22 cellular contexts compared by ENCODE assay signal in genomic region chr7:19378340-19378704, GRCh38.
DNase-seq lines count a peak whose midpoint lies in the region; ATAC-seq, FAIRE-seq and TF ChIP-seq lines count a peak whose summit lies in the region.
"Had no signal": no experiment of that assay in that cellular context is flagged by ENCODE, and none has a peak within 500 bp of the region (broad histone marks: within the 10 kb centered on the region; RNA-seq: fewer than 3 reads in every experiment).

No MANE protein-coding gene starts in this region.

- H3K27me3 ChIP-seq in IMR-90 (ENCODE audit: control insufficient read depth, insufficient read depth, low read length) (no peaks in the 10 kb centered on the region), osteoblast (ENCODE audit: insufficient read depth, low read length) (no peaks in the 10 kb centered on the region)
- H3K27me3 ChIP-seq: breast epithelium, transverse colon had no signal

- H3K4me1 Mint-ChIP-seq in activated CD4-positive, alpha-beta T cell treated with anti-CD3 and anti-CD28 coated beads, Interleukin-2, amount 10 ng/mL, durations not matched to agents 24 days and 14 days = no peaks in the 10 kb centered on the region
- H3K4me1 Mint-ChIP-seq: activated naive CD8-positive, alpha-beta T cell treated with anti-CD3 and anti-CD28 coated beads, Interleukin-2, amount 10 ng/mL, durations not matched to agents 7 days and 5 days; stimulated activated naive CD8-positive, alpha-beta T cell treated with anti-CD3 and anti-CD28 coated beads, Interleukin-15, amount 100 ng/mL, for 72 hours had no signal

- H3K4ac ChIP-seq in IMR-90 (ENCODE audit: low read depth, low read length) = peak overlapping the region; percentile 61; the same call in 1 of the 2 replicates

- H2AFZ ChIP-seq in IMR-90 (replicated peaks; ENCODE audit: low read length, poor library complexity) = no peak overlapping the region
- peak overlapping the region; percentile 96 for H2AFZ ChIP-seq in osteoblast (ENCODE audit: low read length)

- H3K9ac ChIP-seq in IMR-90 (ENCODE audit: low read depth, low read length) = no peak overlapping the region; the same call in 1 of the 2 replicates

- no peaks in the 10 kb centered on the region for H3K9me3 ChIP-seq in IMR-90 (ENCODE audit: control insufficient read depth, insufficient read depth, low read length)
- H3K9me3 ChIP-seq in osteoblast (ENCODE audit: low read depth, low read length) = no peaks in the 10 kb centered on the region
- H3K9me3 ChIP-seq: breast epithelium, transverse colon had no signal

- no peak overlapping the region for H2AK9ac ChIP-seq in IMR-90 (replicated peaks; ENCODE audit: low read depth, low read length, poor library complexity)

- no peak overlapping the region for H3K27ac Mint-ChIP-seq in activated CD4-positive, alpha-beta T cell treated with anti-CD3 and anti-CD28 coated beads, Interleukin-2, amount 10 ng/mL, durations not matched to agents 24 days and 14 days
- H3K27ac Mint-ChIP-seq: activated naive CD8-positive, alpha-beta T cell treated with anti-CD3 and anti-CD28 coated beads, Interleukin-2, amount 10 ng/mL, durations not matched to agents 7 days and 5 days; dendritic cell treated with granulocyte-macrophage colony-stimulating factor and Interleukin-4, amounts not matched to agents 40 ng/mL and 50 ng/mL, for 4 days; stimulated activated naive CD8-positive, alpha-beta T cell treated with anti-CD3 and anti-CD28 coated beads, Interleukin-15, amount 100 ng/mL, for 72 hours had no signal

- intact Hi-C loops in IMR-90 (cut with micrococcal nuclease) = no loop called here
- intact Hi-C loops in activated CD4-positive, alpha-beta T cell treated with anti-CD3 and anti-CD28 coated beads, Interleukin-2, amount 10 ng/mL, durations not matched to agents 24 days and 14 days (cut with micrococcal nuclease) = no loop called here

- TF ChIP-seq RAD21 in IMR-90 (IDR thresholded peaks at IDR 0.05; ENCODE audit: low read length) = no peak

- H4K20me1 ChIP-seq in IMR-90 (ENCODE audit: insufficient read depth, low read length) = no peaks in the 10 kb centered on the region
- no peaks in the 10 kb centered on the region for H4K20me1 ChIP-seq in osteoblast (ENCODE audit: insufficient read depth, low read length)

- H2BK5ac ChIP-seq in IMR-90 (ENCODE audit: low read depth, low read length, poor library complexity, severe bottlenecking) = peak overlapping the region; percentile 93

- peak overlapping the region; percentile 69; the same call in 1 of the 2 replicates for H3K23ac ChIP-seq in IMR-90 (ENCODE audit: low read depth, low read length)

- H3K79me1 ChIP-seq in IMR-90 (ENCODE audit: low read depth in 1 of 2, low read length in 2 of 2) = 0 out of 4 replicates have a peak, but pooled peaks cover 0 to 2% of the 10 kb centered on the region in 2 experiments

- H2BK20ac ChIP-seq in IMR-90 (ENCODE audit: low read depth, low read length) = peak overlapping the region; percentile 91

- TF ChIP-seq CTCF in IMR-90 (conservative IDR thresholded peaks at IDR 0.05; ENCODE audit: low read depth, low read length) (no peak), choroid plexus epithelial cell (conservative IDR thresholded peaks at IDR 0.05; ENCODE audit: low read depth, low read length) (no peak), osteoblast (IDR thresholded peaks at IDR 0.05; ENCODE audit: extremely low read depth, low read depth, low read length) (no peak)

- no peak overlapping the region for H2BK15ac ChIP-seq in IMR-90 (ENCODE audit: low read depth, low read length)

- POLR2A ChIA-PET in IMR-90 (lab: Charles Lee; ENCODE audit: unreplicated experiment) = no interaction called here

- no peaks in the 10 kb centered on the region for H3K36me3 ChIP-seq in IMR-90 (ENCODE audit: control insufficient read depth, insufficient read depth, low read length)
- no peaks in the 10 kb centered on the region for H3K36me3 ChIP-seq in osteoblast (ENCODE audit: insufficient read depth, low read length)
- H3K36me3 ChIP-seq: breast epithelium, transverse colon had no signal

- no peak for TF ChIP-seq POLR2A in IMR-90 (IDR thresholded peaks at IDR 0.05; ENCODE audit: low read depth, low read length)

- H3K9me1 ChIP-seq in IMR-90 (ENCODE audit: insufficient read depth, low read length) = no peaks in the 10 kb centered on the region

- no peaks in the 10 kb centered on the region for H3K9me3 Mint-ChIP-seq in activated CD4-positive, alpha-beta T cell treated with anti-CD3 and anti-CD28 coated beads, Interleukin-2, amount 10 ng/mL, durations not matched to agents 24 days and 14 days
- H3K9me3 Mint-ChIP-seq: dendritic cell treated with granulocyte-macrophage colony-stimulating factor and Interleukin-4, amounts not matched to agents 40 ng/mL and 50 ng/mL, for 4 days; stimulated activated naive CD8-positive, alpha-beta T cell treated with anti-CD3 and anti-CD28 coated beads, Interleukin-15, amount 100 ng/mL, for 72 hours had no signal

- no peak overlapping the region for H2AK5ac ChIP-seq in IMR-90 (ENCODE audit: low read depth, low read length)

- H3K56ac ChIP-seq in IMR-90 (ENCODE audit: extremely low read depth, insufficient read depth, low read length) = peak overlapping the region; percentile 78; the same call in 1 of the 2 replicates

- H4K8ac ChIP-seq in IMR-90 (ENCODE audit: low read depth in 2 of 2, low read length in 2 of 2) = peak overlapping the region; percentile 78 to 95

- WGBS in IMR-90 (ENCODE audit: extremely low coverage in 2 of 2, insufficient read length in 1 of 2), 2 experiments = no CpG with 5 or more reads among the region's 2 CpGs

- no peak; the same call in 1 of the 2 replicates for ATAC-seq in IMR-90 (ENCODE audit: low read depth)
- ATAC-seq: stimulated activated naive CD8-positive, alpha-beta T cell treated with anti-CD3 and anti-CD28 coated beads, Interleukin-15, amount 100 ng/mL, for 72 hours had no signal

- no peaks in the 10 kb centered on the region for H3K36me3 Mint-ChIP-seq in activated CD4-positive, alpha-beta T cell treated with anti-CD3 and anti-CD28 coated beads, Interleukin-2, amount 10 ng/mL, durations not matched to agents 24 days and 14 days (ENCODE audit: low read depth)
- H3K36me3 Mint-ChIP-seq: activated naive CD8-positive, alpha-beta T cell treated with anti-CD3 and anti-CD28 coated beads, Interleukin-2, amount 10 ng/mL, durations not matched to agents 7 days and 5 days had no signal

- H3K4me3 Mint-ChIP-seq in activated CD4-positive, alpha-beta T cell treated with anti-CD3 and anti-CD28 coated beads, Interleukin-2, amount 10 ng/mL, durations not matched to agents 24 days and 14 days = no peak overlapping the region
- H3K4me3 Mint-ChIP-seq: activated naive CD8-positive, alpha-beta T cell treated with anti-CD3 and anti-CD28 coated beads, Interleukin-2, amount 10 ng/mL, durations not matched to agents 7 days and 5 days; dendritic cell treated with granulocyte-macrophage colony-stimulating factor and Interleukin-4, amounts not matched to agents 40 ng/mL and 50 ng/mL, for 4 days; stimulated activated naive CD8-positive, alpha-beta T cell treated with anti-CD3 and anti-CD28 coated beads, Interleukin-15, amount 100 ng/mL, for 72 hours had no signal

- CTCF ChIA-PET in IMR-90 (lab: Yijun Ruan, JAX) = interaction anchor here (1.1 to 1.7 kb wide), 2 partner anchors 9 to 25 kb away, joined by 3 to 5 read pairs; no protein-coding TSS in a partner anchor

- DNase-seq in IMR-90 = no peak
- peak; percentile 93 for DNase-seq in NCI-H69 (lab: John Stamatoyannopoulos, UW)
- DNase-seq in choroid plexus epithelial cell (ENCODE audit: low read depth) = peak; percentile 29
- no peak for DNase-seq in osteoblast (ENCODE audit: insufficient read length, low spot score, missing footprints)
- DNase-seq in activated CD4-positive, alpha-beta T cell treated with anti-CD3 and anti-CD28 coated beads, Interleukin-2, amount 10 ng/mL, durations not matched to agents 24 days and 14 days = no peak
- no peak for DNase-seq in RCC 7860 (ENCODE audit: low spot score)
- DNase-seq in hypothalamus (lab: John Stamatoyannopoulos, UW) = no peak
- DNase-seq in NCI-H1417 treated with DMSO at 0.1 percent for 48 hours (lab: John Stamatoyannopoulos, UW) = no peak
- DNase-seq: activated CD8-positive, alpha-beta memory T cell treated with anti-CD3 and anti-CD28 coated beads for 24 hours; activated naive CD8-positive, alpha-beta T cell treated with anti-CD3 and anti-CD28 coated beads, Interleukin-2, amount 10 ng/mL, durations not matched to agents 7 days and 5 days; mesendoderm; MM.1S; NCI-H187 treated with DMSO at 0.1 percent for 48 hours; NCI-H526; small intestine; stimulated activated CD4-positive, alpha-beta T cell treated with anti-CD3 and anti-CD28 coated beads, Interleukin-4, amount 100 ng/mL, for 1 hour; stimulated activated naive CD8-positive, alpha-beta T cell treated with anti-CD3 and anti-CD28 coated beads, Interleukin-15, amount 100 ng/mL, for 72 hours; T-helper 9 cell; transverse colon had no signal

- H3K4me1 ChIP-seq in IMR-90 (ENCODE audit: control insufficient read depth, insufficient read depth, low read length) (peaks cover 6% of the 10 kb centered on the region), osteoblast (ENCODE audit: insufficient read depth, low read length) (peaks cover 20% of the 10 kb centered on the region)
- H3K4me1 ChIP-seq: breast epithelium had no signal

- no peak overlapping the region; the same call in 1 of the 2 replicates for H4K91ac ChIP-seq in IMR-90 (ENCODE audit: insufficient read depth, low read depth, low read length)

- H3K14ac ChIP-seq in IMR-90 (replicated peaks; ENCODE audit: low read depth, low read length) = peak overlapping the region; percentile 98

- no TSS peak for BruUV-seq in IMR-90 (replicated peaks; lab: Mats Ljungman, UMichigan)

- H3K4me3 ChIP-seq in IMR-90 (ENCODE audit: insufficient read depth, low read depth, low read length) = no peak overlapping the region
- no peak overlapping the region for H3K4me3 ChIP-seq in choroid plexus epithelial cell (ENCODE audit: low read depth, low read length)
- H3K4me3 ChIP-seq in osteoblast (ENCODE audit: insufficient read depth, low read length) = peak overlapping the region; percentile 59
- H3K4me3 ChIP-seq: breast epithelium, transverse colon had no signal

- no peak for FAIRE-seq in RCC 7860 (lab: Jason Lieb, UNC)
- FAIRE-seq: frontal cortex, small intestine had no signal

- peak overlapping the region; percentile 99 for H2BK120ac ChIP-seq in IMR-90 (ENCODE audit: low read depth, low read length)

- H3K27ac ChIP-seq in IMR-90 (ENCODE audit: insufficient read depth, low read length) (peak overlapping the region; percentile 88), osteoblast (ENCODE audit: low read depth, low read length) (peak overlapping the region; percentile 83)
- H3K27ac ChIP-seq: breast epithelium, transverse colon had no signal

- H3K18ac ChIP-seq in IMR-90 (ENCODE audit: low read depth, low read length) = peak overlapping the region; percentile 95; the same call in 1 of the 2 replicates

- H3K79me2 ChIP-seq in osteoblast (ENCODE audit: insufficient read depth, low read length) = no peaks in the 10 kb centered on the region

- peak overlapping the region; percentile 38; the same call in 1 of the 2 replicates for H4K5ac ChIP-seq in IMR-90 (ENCODE audit: low read depth, low read length)

- dilution Hi-C loops in IMR-90 (cut with HindIII; ENCODE audit: low sequenced_read_pairs, unreplicated experiment) = no loop called here

- in situ Hi-C loops in IMR-90 (cut with MboI; ENCODE audit: low sequenced_read_pairs) = no loop called here

- H3K27me3 Mint-ChIP-seq in activated CD4-positive, alpha-beta T cell treated with anti-CD3 and anti-CD28 coated beads, Interleukin-2, amount 10 ng/mL, durations not matched to agents 24 days and 14 days = no peaks in the 10 kb centered on the region
- H3K27me3 Mint-ChIP-seq: activated naive CD8-positive, alpha-beta T cell treated with anti-CD3 and anti-CD28 coated beads, Interleukin-2, amount 10 ng/mL, durations not matched to agents 7 days and 5 days; dendritic cell treated with granulocyte-macrophage colony-stimulating factor and Interleukin-4, amounts not matched to agents 40 ng/mL and 50 ng/mL, for 4 days; stimulated activated naive CD8-positive, alpha-beta T cell treated with anti-CD3 and anti-CD28 coated beads, Interleukin-15, amount 100 ng/mL, for 72 hours had no signal

- H3K4me2 ChIP-seq in IMR-90 (ENCODE audit: low read depth, low read length) = peak overlapping the region; percentile 85
- peak overlapping the region; percentile 68 for H3K4me2 ChIP-seq in osteoblast (ENCODE audit: insufficient read depth, low read length)

Comparison
In these comparisons a context has a peak if more than half of its experiments do, and no peak if none do; other contexts are left out.
1. DNase-seq: peak in NCI-H69 (single experiment) and choroid plexus epithelial cell (single experiment); none in IMR-90 (single experiment), osteoblast (single experiment), activated CD4-positive, alpha-beta T cell treated with anti-CD3 and anti-CD28 coated beads, Interleukin-2, amount 10 ng/mL, durations not matched to agents 24 days and 14 days (single experiment), RCC 7860 (single experiment), hypothalamus (0 of 51) and NCI-H1417 treated with DMSO at 0.1 percent for 48 hours (single experiment).